Comparison of ENCODE assay signal across 8 cellular contexts in genomic region chr17:75832164-75832651, GRCh38. TPM values are rescaled to one million over a fixed set of nuclear protein-coding genes. Genes with fewer than 3 reads are reported as not detected.
DNase-seq lines count a peak whose midpoint lies in the region; ATAC-seq and TF ChIP-seq lines count a peak whose summit lies in the region.

No MANE protein-coding gene starts in this region.

- peaks cover 26% of the 10 kb centered on the region for H3K4me1 ChIP-seq in mesenchymal stem cell (ENCODE audit: control insufficient read depth, insufficient read depth, low read depth, low read length)
- no peaks in the 10 kb centered on the region for H3K4me1 ChIP-seq in HAP-1

- no peaks in the 10 kb centered on the region for H3K36me3 Mint-ChIP-seq in brain

- DNase-seq in CD1c-positive myeloid dendritic cell (ENCODE audit: extremely low spot score), result peak; percentile 76
- DNase-seq in NCI-H226, result peak; percentile 22
- DNase-seq in mesenchymal stem cell, result peak; percentile 86
- DNase-seq in HAP-1 (ENCODE audit: low spot score in 2 of 2), result no peak
- DNase-seq in OCI-M1 (lab: John Stamatoyannopoulos, UW), result no peak
- DNase-seq in amygdala (lab: John Stamatoyannopoulos, UW), result no peak

- no peak overlapping the region for H4K91ac ChIP-seq in mesenchymal stem cell (ENCODE audit: low read length)

- in situ Hi-C loops in HAP-1 (cut with MboI; ENCODE audit: low sequenced_read_pairs), result no loop called here

- no peak overlapping the region for H3K4me3 Mint-ChIP-seq in brain

- peak overlapping the region in 3 of 5 experiments; percentile 3 to 55 (median 25) for H3K27ac Mint-ChIP-seq in brain

- H3K14ac ChIP-seq in mesenchymal stem cell (ENCODE audit: low read length in 2 of 2), result no peak overlapping the region

- peak overlapping the region in 1 of 2 experiments; percentile 27 for H3K4ac ChIP-seq in mesenchymal stem cell (ENCODE audit: low read depth in 1 of 2, low read length in 2 of 2)

- no peak overlapping the region for H3K18ac ChIP-seq in mesenchymal stem cell (ENCODE audit: low read depth in 1 of 2, low read length in 2 of 2)

- H3K4me1 Mint-ChIP-seq in brain, result peaks cover 32% of the 10 kb centered on the region

- H3K4me3 ChIP-seq in mesenchymal stem cell (ENCODE audit: insufficient read depth in 1 of 2, low read depth in 1 of 2, low read length in 2 of 2) (no peak overlapping the region), HAP-1 (no peak overlapping the region)

- H3K4me2 ChIP-seq in mesenchymal stem cell (ENCODE audit: low read length, poor library complexity, severe bottlenecking), result no peak overlapping the region

- no peaks in the 10 kb centered on the region for H3K9me3 ChIP-seq in mesenchymal stem cell (ENCODE audit: control insufficient read depth, low read length)
- H3K9me3 ChIP-seq in HAP-1, result no peaks in the 10 kb centered on the region

- H2BK12ac ChIP-seq in mesenchymal stem cell (ENCODE audit: low read length in 2 of 2), result no peak overlapping the region

- no peak overlapping the region for H2BK15ac ChIP-seq in mesenchymal stem cell (ENCODE audit: low read depth, poor library complexity, severe bottlenecking)

- no peak overlapping the region for H2AFZ ChIP-seq in mesenchymal stem cell (ENCODE audit: low read depth, low read length)

- H3K27me3 Mint-ChIP-seq in brain, result peaks cover 4% of the 10 kb centered on the region

- peaks cover 0 to 23% of the 10 kb centered on the region in 2 experiments for H3K36me3 ChIP-seq in mesenchymal stem cell (ENCODE audit: control insufficient read depth in 1 of 2, insufficient read depth in 2 of 2, low read depth in 1 of 2, low read length in 2 of 2)
- H3K36me3 ChIP-seq in HAP-1 (replicated peaks), result no peaks in the 10 kb centered on the region

- no peaks in the 10 kb centered on the region for H3K79me1 ChIP-seq in mesenchymal stem cell (replicated peaks; ENCODE audit: low read length, poor library complexity, severe bottlenecking)

- no peak for TF ChIP-seq CTCF in brain (conservative IDR thresholded peaks at IDR 0.05)

- H3K23ac ChIP-seq in mesenchymal stem cell (ENCODE audit: low read length in 2 of 2), result no peak overlapping the region

- peaks cover 0 to 2% (median 0%) of the 10 kb centered on the region in 5 experiments for H3K9me3 Mint-ChIP-seq in brain

- H2AK5ac ChIP-seq in mesenchymal stem cell (ENCODE audit: low read length, severe bottlenecking), result no peak overlapping the region

- H3K27ac ChIP-seq in mesenchymal stem cell (ENCODE audit: low read length, poor library complexity, severe bottlenecking), result no peak overlapping the region

- no peak for ATAC-seq in GM19023 (IDR thresholded peaks at IDR 0.05; ENCODE audit: unreplicated experiment)

- WGBS in mesenchymal stem cell, result 63% methylated on average over 10 of the region's 10 CpGs

- H3K27me3 ChIP-seq in mesenchymal stem cell (ENCODE audit: control insufficient read depth in 1 of 2, insufficient read depth in 1 of 2, low read length in 2 of 2), result no peaks in the 10 kb centered on the region
- no peaks in the 10 kb centered on the region for H3K27me3 ChIP-seq in HAP-1 (ENCODE audit: low read depth)

- H3K9ac ChIP-seq in mesenchymal stem cell (ENCODE audit: low read length), result no peak overlapping the region

- peak overlapping the region; percentile 75 for H4K8ac ChIP-seq in mesenchymal stem cell (ENCODE audit: low read length)

- no peak overlapping the region for H2BK5ac ChIP-seq in mesenchymal stem cell (ENCODE audit: low read depth, low read length, poor library complexity, severe bottlenecking)

- H2BK120ac ChIP-seq in mesenchymal stem cell (ENCODE audit: low read depth, low read length), result no peak overlapping the region

RNA-seq across cellular contexts. Expression of gene UNC13D, which starts 12.0 kb away (rescaled TPM):
- polyA plus RNA-seq in brain (ENCODE audit: insufficient read depth, low read depth, low replicate concordance), result 1.8 TPM
- polyA plus RNA-seq in mesenchymal stem cell (2013, experiment 1 of 2), result 1.1 TPM
- 0.49 TPM for polyA plus RNA-seq in mesenchymal stem cell (2013, experiment 2 of 2)

RNA-seq across cellular contexts. Expression of gene WBP2, which starts 22.9 kb away (rescaled TPM):
- 502 TPM for polyA plus RNA-seq in brain (ENCODE audit: insufficient read depth, low read depth, low replicate concordance)
- 173 TPM for polyA plus RNA-seq in mesenchymal stem cell (2013, experiment 1 of 2)
- 171 TPM for polyA plus RNA-seq in mesenchymal stem cell (2013, experiment 2 of 2)

RNA-seq across cellular contexts. Expression of gene TRIM47, which starts 46.2 kb away (rescaled TPM):
- 46.1 TPM for polyA plus RNA-seq in brain (ENCODE audit: insufficient read depth, low read depth, low replicate concordance)
- 42.8 TPM for polyA plus RNA-seq in mesenchymal stem cell (2013, experiment 1 of 2)
- 46.1 TPM for polyA plus RNA-seq in mesenchymal stem cell (2013, experiment 2 of 2)

RNA-seq across cellular contexts. Expression of gene UNK, which starts 47.6 kb away (rescaled TPM):
- polyA plus RNA-seq in brain (ENCODE audit: insufficient read depth, low read depth, low replicate concordance), result 34.9 TPM
- 16.2 TPM for polyA plus RNA-seq in mesenchymal stem cell (2013, experiment 1 of 2)
- 14.8 TPM for polyA plus RNA-seq in mesenchymal stem cell (2013, experiment 2 of 2)

Comparison
In these comparisons a context has a peak if more than half of its experiments do, and no peak if none do; other contexts are left out.
1. DNase-seq: peak in CD1c-positive myeloid dendritic cell (single experiment), NCI-H226 (single experiment) and mesenchymal stem cell (single experiment); none in HAP-1 (0 of 2), OCI-M1 (single experiment) and amygdala (0 of 56).